Comparison of ENCODE assay signal across 2 cellular contexts in the genomic region with DNA sequence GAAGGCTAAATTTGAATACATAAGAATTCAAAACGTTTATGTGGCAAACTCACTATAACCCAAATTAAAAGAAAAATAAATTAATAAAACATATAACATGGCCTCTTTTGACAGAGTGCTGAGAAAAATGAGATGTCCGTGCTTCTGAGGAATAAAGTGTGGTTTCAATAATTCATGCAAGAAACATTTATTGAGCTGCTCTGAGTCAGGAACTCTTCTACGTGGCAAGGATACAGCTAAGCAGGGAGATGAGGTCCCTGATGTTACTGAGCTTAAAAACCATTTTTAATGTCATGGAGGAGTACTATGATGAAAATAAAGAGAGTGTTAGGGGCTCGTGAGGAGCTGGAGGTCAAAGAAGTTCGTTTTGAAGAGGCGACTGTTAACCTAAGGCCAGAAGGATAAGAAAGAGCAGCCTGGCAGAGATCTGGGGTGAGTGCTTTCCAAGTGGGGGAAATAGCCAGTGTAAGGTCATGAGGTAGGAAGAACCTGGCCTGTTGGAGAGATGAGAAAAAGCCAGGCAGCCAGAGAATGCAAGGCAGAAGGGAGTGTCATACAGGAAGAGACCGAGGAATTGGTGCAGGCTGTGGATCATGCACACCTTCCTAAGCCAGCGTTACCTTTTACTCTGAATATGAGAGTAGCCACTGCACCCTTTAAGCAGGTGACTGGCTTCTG.
TF ChIP-seq lines count a peak whose summit lies in the region.

No MANE protein-coding gene starts in this region.

TF ChIP-seq in GM23338, 12 proteins besides CTCF, POLR2A, EP300 and RAD21:
- TF ChIP-seq JUNB (IDR thresholded peaks at IDR 0.05; ENCODE audit: unreplicated experiment) (no peak), STAT1 (IDR thresholded peaks at IDR 0.05; ENCODE audit: unreplicated experiment) (no peak), CREB1 (CRISPR knock-in tag; IDR thresholded peaks at IDR 0.05; ENCODE audit: low read depth) (no peak), POLR2AphosphoS5 (IDR thresholded peaks at IDR 0.05; ENCODE audit: low read depth) (no peak), EZH2 (IDR thresholded peaks at IDR 0.05; ENCODE audit: low read depth, unreplicated experiment) (no peak), EZH2phosphoT487 (IDR thresholded peaks at IDR 0.05; ENCODE audit: unreplicated experiment) (no peak), ETS1 (IDR thresholded peaks at IDR 0.05) (no peak), NANOG (IDR thresholded peaks at IDR 0.05; ENCODE audit: borderline replicate concordance) (no peak)

TF ChIP-seq in H1, 55 proteins besides CTCF, POLR2A, EP300 and RAD21:
- TF ChIP-seq RFX5 (IDR thresholded peaks at IDR 0.05; ENCODE audit: borderline replicate concordance, low read depth, low read length) (no peak), KDM5A (IDR thresholded peaks at IDR 0.05; ENCODE audit: low read length) (no peak), EZH2 (IDR thresholded peaks at IDR 0.05; ENCODE audit: low read depth, low read length, severe bottlenecking) (no peak), RXRA (IDR thresholded peaks at IDR 0.05; ENCODE audit: insufficient read depth, low read depth, low read length) (no peak), ZNF274 (IDR thresholded peaks at IDR 0.05; ENCODE audit: borderline replicate concordance, extremely low read depth, low read length) (no peak), HDAC6 (IDR thresholded peaks at IDR 0.05; ENCODE audit: low read depth, low read length) (no peak), TBP (IDR thresholded peaks at IDR 0.05; ENCODE audit: low read depth, low read length) (no peak), CBX8 (IDR thresholded peaks at IDR 0.05; ENCODE audit: borderline replicate concordance, low read depth, low read length) (no peak), POLR2AphosphoS5 (IDR thresholded peaks at IDR 0.05; ENCODE audit: low read depth, low read length) (no peak), ATF2 (IDR thresholded peaks at IDR 0.05; ENCODE audit: low read length) (no peak), SIN3A (conservative IDR thresholded peaks at IDR 0.05 in 1 of 2, IDR thresholded peaks at IDR 0.05 in 1 of 2; ENCODE audit: low read depth in 1 of 2, low read length in 2 of 2) (no peak), CHD2 (IDR thresholded peaks at IDR 0.05; ENCODE audit: low read length) (no peak), BACH1 (IDR thresholded peaks at IDR 0.05; ENCODE audit: low read length) (no peak), GTF2F1 (IDR thresholded peaks at IDR 0.05; ENCODE audit: borderline replicate concordance, low read depth, low read length) (no peak), KDM4A (IDR thresholded peaks at IDR 0.05; ENCODE audit: low read depth, low read length, severe bottlenecking) (no peak), TCF12 (IDR thresholded peaks at IDR 0.05; ENCODE audit: low read depth, low read length) (no peak)
- TF ChIP-seq, protein P1, sequence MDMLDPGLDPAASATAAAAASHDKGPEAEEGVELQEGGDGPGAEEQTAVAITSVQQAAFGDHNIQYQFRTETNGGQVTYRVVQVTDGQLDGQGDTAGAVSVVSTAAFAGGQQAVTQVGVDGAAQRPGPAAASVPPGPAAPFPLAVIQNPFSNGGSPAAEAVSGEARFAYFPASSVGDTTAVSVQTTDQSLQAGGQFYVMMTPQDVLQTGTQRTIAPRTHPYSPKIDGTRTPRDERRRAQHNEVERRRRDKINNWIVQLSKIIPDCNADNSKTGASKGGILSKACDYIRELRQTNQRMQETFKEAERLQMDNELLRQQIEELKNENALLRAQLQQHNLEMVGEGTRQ (IDR thresholded peaks at IDR 0.05; ENCODE audit: low read length), result no peak
- TF ChIP-seq, protein P2, sequence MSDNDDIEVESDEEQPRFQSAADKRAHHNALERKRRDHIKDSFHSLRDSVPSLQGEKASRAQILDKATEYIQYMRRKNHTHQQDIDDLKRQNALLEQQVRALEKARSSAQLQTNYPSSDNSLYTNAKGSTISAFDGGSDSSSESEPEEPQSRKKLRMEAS (IDR thresholded peaks at IDR 0.05), result no peak
TF ChIP-seq in H1: peak in this region for 0.
